In genomic region chr9:117574099-117574498, GRCh38 we compare ENCODE assay signal across 29 cellular contexts.
"Had no signal": no experiment of that assay in that cellular context is flagged by ENCODE, and none has a peak within 500 bp of the region (broad histone marks: within the 10 kb centered on the region; RNA-seq: fewer than 3 reads in every experiment).

No MANE protein-coding gene starts in this region.

- H3K27ac ChIP-seq: brain microvascular endothelial cell, gastrocnemius medialis, ovary, right lobe of liver, suprapubic skin, tibial artery, upper lobe of right lung had no signal

- H3K4me1 Mint-ChIP-seq: activated CD4-positive, alpha-beta T cell treated with anti-CD3 and anti-CD28 coated beads, Interleukin-2, amount 10 ng/mL, durations not matched to agents 24 days and 14 days; activated naive CD4-positive, alpha-beta T cell treated with anti-CD3 and anti-CD28 coated beads, Interleukin-2, amount 10 ng/mL, durations not matched to agents 7 days and 5 days; activated naive CD8-positive, alpha-beta T cell treated with anti-CD3 and anti-CD28 coated beads, Interleukin-2, amount 10 ng/mL, durations not matched to agents 7 days and 5 days; mesothelial cell of epicardium; naive B cell; nephron progenitor cell; stimulated activated naive B cell treated with anti-CD40 and anti-IgM and Interleukin-4, amounts not matched to agents 10 μg/mL and 1 μg/mL and 100 μg/mL, for 72 hours had no signal

- H3K27me3 Mint-ChIP-seq: activated CD4-positive, alpha-beta memory T cell treated with anti-CD3 and anti-CD28 coated beads for 36 hours; activated CD4-positive, alpha-beta T cell treated with anti-CD3 and anti-CD28 coated beads, Interleukin-2, amount 10 ng/mL, durations not matched to agents 24 days and 14 days; activated naive CD4-positive, alpha-beta T cell treated with anti-CD3 and anti-CD28 coated beads, Interleukin-2, amount 10 ng/mL, durations not matched to agents 7 days and 5 days; activated naive CD8-positive, alpha-beta T cell treated with anti-CD3 and anti-CD28 coated beads, Interleukin-2, amount 10 ng/mL, durations not matched to agents 7 days and 5 days; effector memory CD8-positive, alpha-beta T cell; naive B cell; progenitor cell of endocrine pancreas; stimulated activated naive B cell treated with anti-CD40 and anti-IgM and Interleukin-4, amounts not matched to agents 10 μg/mL and 1 μg/mL and 100 μg/mL, for 72 hours had no signal

- H3K36me3 ChIP-seq: brain microvascular endothelial cell, gastrocnemius medialis, ovary, right lobe of liver, suprapubic skin, tibial artery, upper lobe of right lung had no signal

- DNase-seq: activated CD4-positive, alpha-beta memory T cell treated with anti-CD3 and anti-CD28 coated beads for 36 hours; activated CD4-positive, alpha-beta T cell treated with anti-CD3 and anti-CD28 coated beads, Interleukin-2, amount 10 ng/mL, durations not matched to agents 24 days and 14 days; activated CD4-positive, CD25-positive, alpha-beta regulatory T cell treated with anti-CD3 and anti-CD28 coated beads, Interleukin-2, amount 50 U/mL, for 72 hours; activated CD8-positive, alpha-beta memory T cell treated with anti-CD3 and anti-CD28 coated beads, Interleukin-2, amount 50 U/mL, for 4 hours; activated gamma-delta T cell; activated naive CD4-positive, alpha-beta T cell treated with anti-CD3 and anti-CD28 coated beads, Interleukin-2, amount 10 ng/mL, durations not matched to agents 7 days and 5 days; activated naive CD8-positive, alpha-beta T cell treated with anti-CD3 and anti-CD28 coated beads, Interleukin-2, amount 10 ng/mL, durations not matched to agents 7 days and 5 days; activated T-cell treated with anti-CD3 and anti-CD28 coated beads, Interleukin-2, amount 50 U/mL, for 1 hour; brain microvascular endothelial cell; cortex of kidney; effector memory CD8-positive, alpha-beta T cell; erythroblast; gastrocnemius medialis; head of caudate nucleus; hippocampal formation; left colon; mammary epithelial cell; naive B cell; nephron progenitor cell; ovary; right lobe of liver; small intestine; stimulated activated naive B cell treated with anti-CD40 and anti-IgM and Interleukin-4, amounts not matched to agents 10 μg/mL and 1 μg/mL and 100 μg/mL, for 72 hours; T-helper 9 cell; tibial artery; upper lobe of right lung had no signal

- H3K4me1 ChIP-seq: gastrocnemius medialis, right lobe of liver, suprapubic skin, tibial artery, upper lobe of right lung had no signal

- H3K4me3 Mint-ChIP-seq: activated CD4-positive, alpha-beta memory T cell treated with anti-CD3 and anti-CD28 coated beads for 36 hours; activated CD4-positive, alpha-beta T cell treated with anti-CD3 and anti-CD28 coated beads, Interleukin-2, amount 10 ng/mL, durations not matched to agents 24 days and 14 days; activated naive CD4-positive, alpha-beta T cell treated with anti-CD3 and anti-CD28 coated beads, Interleukin-2, amount 10 ng/mL, durations not matched to agents 7 days and 5 days; activated naive CD8-positive, alpha-beta T cell treated with anti-CD3 and anti-CD28 coated beads, Interleukin-2, amount 10 ng/mL, durations not matched to agents 7 days and 5 days; effector memory CD8-positive, alpha-beta T cell; mesothelial cell of epicardium; naive B cell; nephron progenitor cell; stimulated activated naive B cell treated with anti-CD40 and anti-IgM and Interleukin-4, amounts not matched to agents 10 μg/mL and 1 μg/mL and 100 μg/mL, for 72 hours had no signal

- H3K9me3 ChIP-seq: gastrocnemius medialis, ovary, right lobe of liver, suprapubic skin, tibial artery, upper lobe of right lung had no signal

- H3K36me3 Mint-ChIP-seq: activated CD4-positive, alpha-beta memory T cell treated with anti-CD3 and anti-CD28 coated beads for 36 hours; activated naive CD4-positive, alpha-beta T cell treated with anti-CD3 and anti-CD28 coated beads, Interleukin-2, amount 10 ng/mL, durations not matched to agents 7 days and 5 days; activated naive CD8-positive, alpha-beta T cell treated with anti-CD3 and anti-CD28 coated beads, Interleukin-2, amount 10 ng/mL, durations not matched to agents 7 days and 5 days; mesothelial cell of epicardium; stimulated activated naive B cell treated with anti-CD40 and anti-IgM and Interleukin-4, amounts not matched to agents 10 μg/mL and 1 μg/mL and 100 μg/mL, for 72 hours had no signal

- H3K27ac Mint-ChIP-seq: activated CD4-positive, alpha-beta memory T cell treated with anti-CD3 and anti-CD28 coated beads for 36 hours; activated CD4-positive, alpha-beta T cell treated with anti-CD3 and anti-CD28 coated beads, Interleukin-2, amount 10 ng/mL, durations not matched to agents 24 days and 14 days; activated naive CD4-positive, alpha-beta T cell treated with anti-CD3 and anti-CD28 coated beads, Interleukin-2, amount 10 ng/mL, durations not matched to agents 7 days and 5 days; activated naive CD8-positive, alpha-beta T cell treated with anti-CD3 and anti-CD28 coated beads, Interleukin-2, amount 10 ng/mL, durations not matched to agents 7 days and 5 days; effector memory CD8-positive, alpha-beta T cell; mesothelial cell of epicardium; naive B cell; nephron progenitor cell; progenitor cell of endocrine pancreas; stimulated activated naive B cell treated with anti-CD40 and anti-IgM and Interleukin-4, amounts not matched to agents 10 μg/mL and 1 μg/mL and 100 μg/mL, for 72 hours had no signal

- H3K4me3 ChIP-seq: gastrocnemius medialis, ovary, right lobe of liver, suprapubic skin, tibial artery, upper lobe of right lung had no signal

- H3K27me3 ChIP-seq: brain microvascular endothelial cell, gastrocnemius medialis, ovary, right lobe of liver, suprapubic skin, tibial artery, upper lobe of right lung had no signal

- H3K9me3 Mint-ChIP-seq: activated CD4-positive, alpha-beta memory T cell treated with anti-CD3 and anti-CD28 coated beads for 36 hours; activated CD4-positive, alpha-beta T cell treated with anti-CD3 and anti-CD28 coated beads, Interleukin-2, amount 10 ng/mL, durations not matched to agents 24 days and 14 days; activated naive CD8-positive, alpha-beta T cell treated with anti-CD3 and anti-CD28 coated beads, Interleukin-2, amount 10 ng/mL, durations not matched to agents 7 days and 5 days had no signal
